In genomic region chr20:1894951-1895673, GRCh38 we compare ENCODE assay signal across 8 cellular contexts. TPM values are rescaled to one million over a fixed set of nuclear protein-coding genes. Genes with fewer than 3 reads are reported as not detected.
DNase-seq lines count a peak whose midpoint lies in the region; ATAC-seq and TF ChIP-seq lines count a peak whose summit lies in the region.

SIRPA (plus strand) TSS chr20:1895407; CDS start chr20:1895448, 41 bp downstream.

- H3K27ac Mint-ChIP-seq in endothelial cell (ENCODE audit: unreplicated experiment) = peak within 1 kb of the TSS; percentile 74

- H3K27me3 ChIP-seq in subcutaneous abdominal adipose tissue (ENCODE audit: control insufficient read depth in 5 of 5, insufficient read depth in 4 of 5, low read length in 5 of 5) = no peaks in the 10 kb centered on the region

- peak within 1 kb of the TSS; percentile 67 to 94 (median 89) for H3K9ac ChIP-seq in subcutaneous abdominal adipose tissue (ENCODE audit: low read length in 5 of 5)

- H3K36me3 ChIP-seq in subcutaneous abdominal adipose tissue (ENCODE audit: control insufficient read depth in 5 of 5, insufficient read depth in 5 of 5, low read length in 5 of 5) = peaks cover 0 to 6% (median 0%) of the 10 kb centered on the region in 5 donors

- peaks cover 20 to 66% (median 58%) of the 10 kb centered on the region in 5 donors for H3K4me1 ChIP-seq in subcutaneous abdominal adipose tissue (ENCODE audit: control insufficient read depth in 5 of 5, insufficient read depth in 5 of 5, low read length in 5 of 5)

- peaks cover 18% of the 10 kb centered on the region for H3K36me3 Mint-ChIP-seq in endothelial cell (ENCODE audit: low read depth, unreplicated experiment)

- H3K9me3 Mint-ChIP-seq in endothelial cell (ENCODE audit: unreplicated experiment) = no peaks in the 10 kb centered on the region

- DNase-seq in COLO668 (lab: John Stamatoyannopoulos, UW; ENCODE audit: unreplicated experiment) (peak; percentile 40), HFF-Myc (ENCODE audit: extremely low read depth, low read depth) (no peak), endothelial cell (ENCODE audit: low spot score) (peak; percentile 39), lung microvascular endothelial cell (ENCODE audit: low read depth in 2 of 2) (peak; percentile 71 to 80)
- no peak for DNase-seq in activated CD4-positive, CD25-positive, alpha-beta regulatory T cell (lab: John Stamatoyannopoulos, UW)

- no peaks in the 10 kb centered on the region for H3K9me3 ChIP-seq in subcutaneous abdominal adipose tissue (ENCODE audit: control insufficient read depth in 5 of 5, low read length in 5 of 5)

- ATAC-seq in SK-N-SH treated with all-trans-retinoic acid at 6 μM for 48 hours = peak; percentile 75
- no peak for ATAC-seq in GM19035 (IDR thresholded peaks at IDR 0.05; ENCODE audit: unreplicated experiment)

- TF ChIP-seq CTCF in HFF-Myc (IDR thresholded peaks at IDR 0.05; ENCODE audit: low read depth, low read length, missing control alignments) (no peak), endothelial cell (IDR thresholded peaks at IDR 0.05; ENCODE audit: unreplicated experiment) (no peak)

- H3K27me3 Mint-ChIP-seq in endothelial cell (ENCODE audit: unreplicated experiment) = peaks cover 15% of the 10 kb centered on the region

- peaks cover 67% of the 10 kb centered on the region for H3K4me1 Mint-ChIP-seq in endothelial cell (ENCODE audit: unreplicated experiment)

- peak within 1 kb of the TSS; percentile 94 for H3K27ac ChIP-seq in subcutaneous abdominal adipose tissue (ENCODE audit: low read depth, low read length)

- peak within 1 kb of the TSS; percentile 99 for H3K4me3 Mint-ChIP-seq in endothelial cell (ENCODE audit: unreplicated experiment)

- H3K4me3 ChIP-seq in HFF-Myc (replicated peaks; ENCODE audit: low read depth, low read length) (peak within 1 kb of the TSS; percentile 60), subcutaneous abdominal adipose tissue (ENCODE audit: low read depth in 1 of 5, low read length in 5 of 5) (peak within 1 kb of the TSS; percentile 58 to 93 (median 83))

TF ChIP-seq in SK-N-SH treated with all-trans-retinoic acid at 6 μM for 48 hours, 23 proteins besides CTCF, POLR2A, EP300 and RAD21:
- TF ChIP-seq ESRRG (CRISPR knock-in tag; IDR thresholded peaks at IDR 0.05) (no peak), TOX (CRISPR knock-in tag; IDR thresholded peaks at IDR 0.05; ENCODE audit: borderline replicate concordance) (no peak), TSHZ2 (CRISPR knock-in tag; IDR thresholded peaks at IDR 0.05) (no peak), OSR1 (CRISPR knock-in tag; IDR thresholded peaks at IDR 0.05) (no peak), PATZ1 (CRISPR knock-in tag; IDR thresholded peaks at IDR 0.05; ENCODE audit: borderline replicate concordance) (peak; percentile 74; the same call in 1 of the 2 replicates), ARNTL (CRISPR knock-in tag; IDR thresholded peaks at IDR 0.05; ENCODE audit: borderline replicate concordance, low read depth) (no peak), BACH2 (CRISPR knock-in tag; IDR thresholded peaks at IDR 0.05; ENCODE audit: borderline replicate concordance) (no peak), ZFP30 (CRISPR knock-in tag; IDR thresholded peaks at IDR 0.05) (no peak)
TF ChIP-seq in SK-N-SH treated with all-trans-retinoic acid at 6 μM for 48 hours: peak in this region for 1.

RNA-seq across cellular contexts. Expression of gene SIRPA, which starts in this region (rescaled TPM):
- total RNA-seq in endothelial cell (ENCODE audit: unreplicated experiment) = 132 TPM
- 31.6 and 51.8 TPM in 2 replicates for total RNA-seq in lung microvascular endothelial cell

Comparison
In these comparisons a context has a peak if more than half of its experiments do, and no peak if none do; other contexts are left out.
1. DNase-seq: peak in COLO668 (single experiment), endothelial cell (single experiment) and lung microvascular endothelial cell (2 of 2); none in HFF-Myc (single experiment) and activated CD4-positive, CD25-positive, alpha-beta regulatory T cell (0 of 4).